In the genomic region with DNA sequence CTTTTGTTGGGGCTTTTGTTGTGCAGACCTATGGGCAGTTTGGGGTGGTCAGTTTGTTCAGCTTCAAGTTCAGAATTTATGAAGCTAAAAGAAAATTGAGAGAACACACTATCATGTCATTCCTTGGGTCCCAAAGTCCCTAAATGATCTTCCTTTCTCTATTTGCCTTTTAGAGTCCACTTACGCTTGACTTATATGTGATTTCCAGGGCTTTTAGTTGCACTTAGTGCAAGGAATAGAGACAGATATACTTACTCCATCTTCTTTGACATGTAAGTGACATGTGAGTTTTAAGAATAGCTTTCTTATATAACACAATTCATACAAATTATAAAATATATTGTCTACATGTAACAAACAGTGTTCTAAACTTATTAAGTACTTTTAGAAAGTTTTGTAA, we compare ENCODE assay signal across 32 cellular contexts.
"Had no signal": no experiment of that assay in that cellular context is flagged by ENCODE, and none has a peak within 500 bp of the region (broad histone marks: within the 10 kb centered on the region; RNA-seq: fewer than 3 reads in every experiment).

No MANE protein-coding gene starts in this region.

- H3K4me3 ChIP-seq: adrenal gland, body of pancreas, breast epithelium had no signal

- H3K27ac ChIP-seq: adrenal gland, body of pancreas, brain microvascular endothelial cell, breast epithelium, VCaP had no signal

- H3K27me3 Mint-ChIP-seq: activated B cell treated with CpG ODN at 0.5 μM for 24 hours; activated CD4-positive, alpha-beta memory T cell treated with anti-CD3 and anti-CD28 coated beads for 36 hours; activated CD4-positive, alpha-beta T cell treated with anti-CD3 and anti-CD28 coated beads, Interleukin-2, amount 10 ng/mL, durations not matched to agents 24 days and 14 days; activated CD8-positive, alpha-beta T cell treated with anti-CD3 and anti-CD28 coated beads for 36 hours; activated naive CD4-positive, alpha-beta T cell treated with anti-CD3 and anti-CD28 coated beads, Interleukin-2, amount 10 ng/mL, durations not matched to agents 7 days and 5 days; activated naive CD4-positive, alpha-beta T cell treated with anti-CD3 and anti-CD28 coated beads, Interleukin-2, amount 50 U/mL, for 24 hours; activated naive CD8-positive, alpha-beta T cell treated with anti-CD3 and anti-CD28 coated beads for 36 hours had no signal

- H3K9me3 ChIP-seq: adrenal gland, body of pancreas, breast epithelium had no signal

- H3K4me1 ChIP-seq: adrenal gland, body of pancreas, breast epithelium had no signal

- H3K36me3 Mint-ChIP-seq: activated CD4-positive, alpha-beta memory T cell treated with anti-CD3 and anti-CD28 coated beads for 36 hours; activated naive CD4-positive, alpha-beta T cell treated with anti-CD3 and anti-CD28 coated beads, Interleukin-2, amount 10 ng/mL, durations not matched to agents 7 days and 5 days; activated naive CD4-positive, alpha-beta T cell treated with anti-CD3 and anti-CD28 coated beads, Interleukin-2, amount 50 U/mL, for 24 hours; activated naive CD8-positive, alpha-beta T cell treated with anti-CD3 and anti-CD28 coated beads for 36 hours had no signal

- ATAC-seq: activated CD8-positive, alpha-beta T cell treated with anti-CD3 and anti-CD28 coated beads for 36 hours; activated T-cell treated with anti-CD3 and anti-CD28 coated beads, Interleukin-2, amount 50 U/mL, for 4 hours; body of pancreas had no signal

- H3K27me3 ChIP-seq: adrenal gland, body of pancreas, brain microvascular endothelial cell, breast epithelium had no signal

- DNase-seq: activated B cell treated with CpG ODN at 0.5 μM for 24 hours; activated CD4-positive, alpha-beta memory T cell treated with anti-CD3 and anti-CD28 coated beads for 36 hours; activated CD4-positive, alpha-beta T cell treated with anti-CD3 and anti-CD28 coated beads for 4 hours; activated CD4-positive, alpha-beta T cell treated with anti-CD3 and anti-CD28 coated beads, Interleukin-2, amount 10 ng/mL, durations not matched to agents 24 days and 14 days; activated CD4-positive, alpha-beta T cell treated with anti-CD3 and anti-CD28 coated beads, Interleukin-2, amount 50 U/mL, for 1 hour; activated CD4-positive, alpha-beta T cell treated with anti-CD3 and anti-CD28 coated beads, Interleukin-2, amount 50 U/mL, for 4 hours; activated CD4-positive, CD25-positive, alpha-beta regulatory T cell treated with anti-CD3 and anti-CD28 coated beads, Interleukin-2, amount 50 U/mL, for 72 hours; activated CD8-positive, alpha-beta memory T cell treated with anti-CD3 and anti-CD28 coated beads, Interleukin-2, amount 50 U/mL, for 4 hours; activated CD8-positive, alpha-beta T cell treated with anti-CD3 and anti-CD28 coated beads for 36 hours; activated effector memory CD4-positive, alpha-beta T cell treated with Interleukin-2 at 50 U/mL for 16 hours; activated gamma-delta T cell; activated naive CD4-positive, alpha-beta T cell treated with anti-CD3 and anti-CD28 coated beads, Interleukin-2, amount 10 ng/mL, durations not matched to agents 7 days and 5 days; activated naive CD4-positive, alpha-beta T cell treated with Interleukin-2 at 50 U/mL for 16 hours; activated naive CD8-positive, alpha-beta T cell treated with anti-CD3 and anti-CD28 coated beads for 36 hours; activated T-cell treated with anti-CD3 and anti-CD28 coated beads for 4 hours; activated T-cell treated with anti-CD3 and anti-CD28 coated beads, Interleukin-2, amount 50 U/mL, for 1 hour; activated T-cell treated with anti-CD3 and anti-CD28 coated beads, Interleukin-2, amount 50 U/mL, for 4 hours; adrenal gland; amniotic stem cell; aorta; body of pancreas; brain microvascular endothelial cell; central memory CD4-positive, alpha-beta T cell; T-helper 1 cell; T-helper 2 cell; T-helper 9 cell had no signal

- H3K9me3 Mint-ChIP-seq: activated CD4-positive, alpha-beta memory T cell treated with anti-CD3 and anti-CD28 coated beads for 36 hours; activated CD4-positive, alpha-beta T cell treated with anti-CD3 and anti-CD28 coated beads, Interleukin-2, amount 10 ng/mL, durations not matched to agents 24 days and 14 days; activated CD8-positive, alpha-beta T cell treated with anti-CD3 and anti-CD28 coated beads for 36 hours; activated naive CD4-positive, alpha-beta T cell treated with anti-CD3 and anti-CD28 coated beads, Interleukin-2, amount 10 ng/mL, durations not matched to agents 7 days and 5 days; activated naive CD4-positive, alpha-beta T cell treated with anti-CD3 and anti-CD28 coated beads, Interleukin-2, amount 50 U/mL, for 24 hours; activated naive CD8-positive, alpha-beta T cell treated with anti-CD3 and anti-CD28 coated beads for 36 hours had no signal

- H3K4me1 Mint-ChIP-seq: activated B cell treated with CpG ODN at 0.5 μM for 24 hours; activated CD4-positive, alpha-beta T cell treated with anti-CD3 and anti-CD28 coated beads, Interleukin-2, amount 10 ng/mL, durations not matched to agents 24 days and 14 days; activated naive CD4-positive, alpha-beta T cell treated with anti-CD3 and anti-CD28 coated beads, Interleukin-2, amount 10 ng/mL, durations not matched to agents 7 days and 5 days; activated naive CD4-positive, alpha-beta T cell treated with anti-CD3 and anti-CD28 coated beads, Interleukin-2, amount 50 U/mL, for 24 hours; activated naive CD8-positive, alpha-beta T cell treated with anti-CD3 and anti-CD28 coated beads for 36 hours had no signal

- H3K27ac Mint-ChIP-seq: activated B cell treated with CpG ODN at 0.5 μM for 24 hours; activated CD4-positive, alpha-beta memory T cell treated with anti-CD3 and anti-CD28 coated beads for 36 hours; activated CD4-positive, alpha-beta T cell treated with anti-CD3 and anti-CD28 coated beads, Interleukin-2, amount 10 ng/mL, durations not matched to agents 24 days and 14 days; activated CD8-positive, alpha-beta T cell treated with anti-CD3 and anti-CD28 coated beads for 36 hours; activated naive CD4-positive, alpha-beta T cell treated with anti-CD3 and anti-CD28 coated beads, Interleukin-2, amount 10 ng/mL, durations not matched to agents 7 days and 5 days; activated naive CD4-positive, alpha-beta T cell treated with anti-CD3 and anti-CD28 coated beads, Interleukin-2, amount 50 U/mL, for 24 hours; activated naive CD8-positive, alpha-beta T cell treated with anti-CD3 and anti-CD28 coated beads for 36 hours; activated T-helper 2 cell treated with anti-CD3 and anti-CD28 coated beads, Interferon-gamma antibody, Interleukin-2, Interleukin-4, amounts not matched to agents 10 μg/mL and 5 μg/mL and 100 μg/mL, durations not matched to agents 14 hours and 24 hours and 36 hours; T-helper 1 cell treated with Interleukin-12 subunit alpha and Interleukin-12 subunit beta and Interleukin-4 antibody, amounts not matched to agents 30 μg/mL and 1 μg/mL, for 36 hours; T-helper 2 cell treated with Interferon-gamma antibody and Interleukin-4, amounts not matched to agents 5 μg/mL and 100 μg/mL, for 36 hours had no signal

- H3K4me3 Mint-ChIP-seq: activated B cell treated with CpG ODN at 0.5 μM for 24 hours; activated CD4-positive, alpha-beta memory T cell treated with anti-CD3 and anti-CD28 coated beads for 36 hours; activated CD4-positive, alpha-beta T cell treated with anti-CD3 and anti-CD28 coated beads, Interleukin-2, amount 10 ng/mL, durations not matched to agents 24 days and 14 days; activated CD8-positive, alpha-beta T cell treated with anti-CD3 and anti-CD28 coated beads for 36 hours; activated naive CD4-positive, alpha-beta T cell treated with anti-CD3 and anti-CD28 coated beads, Interleukin-2, amount 10 ng/mL, durations not matched to agents 7 days and 5 days; activated naive CD4-positive, alpha-beta T cell treated with anti-CD3 and anti-CD28 coated beads, Interleukin-2, amount 50 U/mL, for 24 hours; activated naive CD8-positive, alpha-beta T cell treated with anti-CD3 and anti-CD28 coated beads for 36 hours; activated T-cell treated with anti-CD3 and anti-CD28 coated beads, Interleukin-2, amount 50 U/mL, for 4 hours; T-helper 1 cell treated with Interleukin-12 subunit alpha and Interleukin-12 subunit beta and Interleukin-4 antibody, amounts not matched to agents 30 μg/mL and 1 μg/mL, for 36 hours; T-helper 2 cell treated with Interferon-gamma antibody and Interleukin-4, amounts not matched to agents 5 μg/mL and 100 μg/mL, for 36 hours had no signal

- H3K36me3 ChIP-seq: adrenal gland, brain microvascular endothelial cell, breast epithelium had no signal
